ENCODE assay signal across 9 cellular contexts in genomic region chr1:116737855-116738318, GRCh38. TPM values are rescaled to one million over a fixed set of nuclear protein-coding genes. Genes with fewer than 3 reads are reported as not detected.
DNase-seq lines count a peak whose midpoint lies in the region; ATAC-seq, FAIRE-seq and TF ChIP-seq lines count a peak whose summit lies in the region.
"Had no signal": no experiment of that assay in that cellular context is flagged by ENCODE, and none has a peak within 500 bp of the region (broad histone marks: within the 10 kb centered on the region; RNA-seq: fewer than 3 reads in every experiment).

No MANE protein-coding gene starts in this region.

- no peak for TF ChIP-seq POLR2A in GM12891 (IDR thresholded peaks at IDR 0.05; ENCODE audit: low read depth, low read length)

- H3K36me3 Mint-ChIP-seq in activated T-cell treated with anti-CD3 and anti-CD28 coated beads, Interleukin-2, amount 50 U/mL, for 72 hours (ENCODE audit: insufficient read depth in 2 of 2): peaks cover 11 to 23% of the 10 kb centered on the region in 2 donors

- H3K9me3 Mint-ChIP-seq in activated T-cell treated with anti-CD3 and anti-CD28 coated beads, Interleukin-2, amount 50 U/mL, for 72 hours: peaks cover 8 to 9% of the 10 kb centered on the region in 2 donors

- peak overlapping the region; percentile 100 for H3K27ac Mint-ChIP-seq in activated T-cell treated with anti-CD3 and anti-CD28 coated beads, Interleukin-2, amount 50 U/mL, for 72 hours
- H3K27ac Mint-ChIP-seq: nephron had no signal

- H3K4me3 Mint-ChIP-seq in activated T-cell treated with anti-CD3 and anti-CD28 coated beads, Interleukin-2, amount 50 U/mL, for 72 hours: peak overlapping the region; percentile 78 to 93
- H3K4me3 Mint-ChIP-seq: nephron had no signal

- H3K4me1 Mint-ChIP-seq in activated T-cell treated with anti-CD3 and anti-CD28 coated beads, Interleukin-2, amount 50 U/mL, for 72 hours (ENCODE audit: low read depth): peaks cover 65% of the 10 kb centered on the region

- DNase-seq in activated T-cell treated with anti-CD3 and anti-CD28 coated beads, Interleukin-2, amount 50 U/mL, for 72 hours: peak; percentile 55 to 70
- peak; percentile 51 for DNase-seq in stimulated activated CD4-positive, alpha-beta T cell treated with anti-CD3 and anti-CD28 coated beads, Interleukin-4, amount 100 ng/mL, for 1 hour
- DNase-seq in RKO (ENCODE audit: low spot score) (no peak), midbrain (lab: John Stamatoyannopoulos, UW) (no peak), UCSD-AML1 (lab: John Stamatoyannopoulos, UW; ENCODE audit: unreplicated experiment) (no peak), GM12891 (ENCODE audit: insufficient read length, low spot score) (no peak)

- H3K27me3 Mint-ChIP-seq in activated T-cell treated with anti-CD3 and anti-CD28 coated beads, Interleukin-2, amount 50 U/mL, for 72 hours (ENCODE audit: low read depth): no peaks in the 10 kb centered on the region

- ATAC-seq in GM18909 (IDR thresholded peaks at IDR 0.05; ENCODE audit: poor library complexity, unreplicated experiment) (peak; percentile 33), HG03196 (IDR thresholded peaks at IDR 0.05; ENCODE audit: unreplicated experiment) (peak; percentile 16)
- peak; percentile 59 to 66 for ATAC-seq in activated T-cell treated with anti-CD3 and anti-CD28 coated beads, Interleukin-2, amount 50 U/mL, for 72 hours (replicated peaks in 1 of 2)

- no peak for FAIRE-seq in GM12891 (lab: Jason Lieb, UNC)

TF ChIP-seq in GM12891, 5 proteins besides CTCF, POLR2A, EP300 and RAD21:
- no peak for TF ChIP-seq PAX5 (IDR thresholded peaks at IDR 0.05; ENCODE audit: insufficient read depth, low read length, severe bottlenecking)
- no peak for TF ChIP-seq TAF1 (IDR thresholded peaks at IDR 0.05; ENCODE audit: low read depth, low read length)
- no peak for TF ChIP-seq POLR2AphosphoS5 (IDR thresholded peaks at IDR 0.05; ENCODE audit: low read depth, low read length)
- TF ChIP-seq SPI1 (IDR thresholded peaks at IDR 0.05; ENCODE audit: low read depth, low read length): no peak
- TF ChIP-seq POU2F2 (IDR thresholded peaks at IDR 0.05; ENCODE audit: low read depth, low read length): no peak

RNA-seq across cellular contexts. Expression of gene CD2, which starts 16.3 kb away (rescaled TPM):
- total RNA-seq in activated T-cell treated with anti-CD3 and anti-CD28 coated beads, Interleukin-2, amount 50 U/mL, for 72 hours: 100 to 1,000 TPM; 232 to 298 TPM
- not detected for polyA plus RNA-seq in GM12891 (2012; ENCODE audit: low read depth, missing spikeins)

Comparison
In these comparisons a context has a peak if more than half of its experiments do, and no peak if none do; other contexts are left out.
1. DNase-seq: peak in activated T-cell treated with anti-CD3 and anti-CD28 coated beads, Interleukin-2, amount 50 U/mL, for 72 hours (2 of 2) and stimulated activated CD4-positive, alpha-beta T cell treated with anti-CD3 and anti-CD28 coated beads, Interleukin-4, amount 100 ng/mL, for 1 hour (single experiment); none in RKO (single experiment), midbrain (single experiment), UCSD-AML1 (single experiment) and GM12891 (single experiment).
2. Peak in every context shown above with its lines, with median percentiles within 50 percentile points of each other: ATAC-seq.